In the genomic region with DNA sequence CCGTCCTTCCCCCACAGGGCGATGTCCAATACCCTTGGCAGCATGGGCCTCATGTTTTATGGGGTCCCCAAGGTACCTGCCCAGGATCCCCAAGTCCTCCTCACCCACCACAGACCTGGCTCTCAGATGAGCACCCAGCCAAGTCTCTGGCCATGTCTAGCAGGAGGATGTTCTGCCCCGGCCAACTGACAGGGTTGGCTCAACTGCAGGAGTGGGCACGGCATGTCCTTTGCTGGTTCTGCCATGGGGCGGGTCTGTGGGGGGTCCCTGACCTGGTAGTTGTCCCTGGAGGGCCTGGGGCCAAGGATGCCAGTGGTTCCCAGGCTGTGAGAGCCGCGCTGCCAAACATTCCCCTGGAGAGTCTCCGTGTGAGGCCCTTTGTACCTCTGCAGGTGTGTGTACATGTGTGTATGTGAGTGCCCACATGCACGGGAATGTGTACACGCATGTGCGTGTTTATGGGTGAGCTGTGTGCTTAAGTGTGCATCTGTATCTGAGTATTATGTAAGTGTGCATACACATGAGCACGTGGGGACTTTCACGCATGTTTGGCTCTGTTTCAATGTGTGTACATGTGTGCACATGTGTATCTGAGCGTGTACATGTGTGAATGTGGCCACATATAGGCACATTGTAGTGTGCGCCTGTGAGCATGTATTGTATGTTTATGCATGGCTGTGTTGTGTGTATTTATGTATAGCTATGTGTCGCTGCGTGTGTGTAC, we compare ENCODE assay signal across 20 cellular contexts.
DNase-seq lines count a peak whose midpoint lies in the region; ATAC-seq and TF ChIP-seq lines count a peak whose summit lies in the region.
"Had no signal": no experiment of that assay in that cellular context is flagged by ENCODE, and none has a peak within 500 bp of the region (broad histone marks: within the 10 kb centered on the region; RNA-seq: fewer than 3 reads in every experiment).

No MANE protein-coding gene starts in this region.

- H3K27me3 ChIP-seq in right lobe of liver (no peaks in the 10 kb centered on the region), suprapubic skin (peaks cover 28% of the 10 kb centered on the region)

- peaks cover 12% of the 10 kb centered on the region for H3K4me1 Mint-ChIP-seq in chondrocyte (ENCODE audit: low read depth)
- H3K4me1 Mint-ChIP-seq in activated CD4-positive, alpha-beta memory T cell treated with anti-CD3 and anti-CD28 coated beads, Interleukin-2, amount 10 ng/mL, durations not matched to agents 7 days and 5 days, result peaks cover 25% of the 10 kb centered on the region

- no peak overlapping the region for H3K27ac Mint-ChIP-seq in chondrocyte (ENCODE audit: unreplicated experiment)
- no peak overlapping the region for H3K27ac Mint-ChIP-seq in activated CD4-positive, alpha-beta memory T cell treated with anti-CD3 and anti-CD28 coated beads, Interleukin-2, amount 10 ng/mL, durations not matched to agents 7 days and 5 days
- H3K27ac Mint-ChIP-seq: IgD-negative memory B cell, memory B cell, naive B cell had no signal

- H3K36me3 Mint-ChIP-seq in chondrocyte (ENCODE audit: low read depth), result no peaks in the 10 kb centered on the region
- no peaks in the 10 kb centered on the region for H3K36me3 Mint-ChIP-seq in activated CD4-positive, alpha-beta memory T cell treated with anti-CD3 and anti-CD28 coated beads, Interleukin-2, amount 10 ng/mL, durations not matched to agents 7 days and 5 days (ENCODE audit: low read depth)
- H3K36me3 Mint-ChIP-seq: IgD-negative memory B cell, naive B cell had no signal

- WGBS in right lobe of liver (ENCODE audit: insufficient coverage, low coverage, low lambda C conversion rate, missing lambda C conversion rate), result 67% methylated on average over 8 of the region's 17 CpGs
- 99% methylated on average over 10 of the region's 17 CpGs for WGBS in suprapubic skin

- POLR2A ChIA-PET in activated CD4-positive, alpha-beta memory T cell treated with anti-CD3 and anti-CD28 coated beads, Interleukin-2, amount 10 ng/mL, durations not matched to agents 7 days and 5 days (lab: Charles Lee), result no interaction called here

- no peak overlapping the region for H3K4me3 Mint-ChIP-seq in chondrocyte (ENCODE audit: unreplicated experiment)
- no peak overlapping the region for H3K4me3 Mint-ChIP-seq in activated CD4-positive, alpha-beta memory T cell treated with anti-CD3 and anti-CD28 coated beads, Interleukin-2, amount 10 ng/mL, durations not matched to agents 7 days and 5 days
- H3K4me3 Mint-ChIP-seq: IgD-negative memory B cell, memory B cell, naive B cell had no signal

- H3K9me3 ChIP-seq in right lobe of liver (no peaks in the 10 kb centered on the region), suprapubic skin (no peaks in the 10 kb centered on the region)
- H3K9me3 ChIP-seq: esophagus muscularis mucosa had no signal

- no peak for TF ChIP-seq EP300 in suprapubic skin (IDR thresholded peaks at IDR 0.05)

- H3K27ac ChIP-seq in right lobe of liver (no peak overlapping the region), suprapubic skin (no peak overlapping the region)
- H3K27ac ChIP-seq: C4-2B, esophagus muscularis mucosa, HL-60, SK-N-MC had no signal

- no peak for TF ChIP-seq CTCF in chondrocyte (IDR thresholded peaks at IDR 0.05)
- no peak for TF ChIP-seq CTCF in right lobe of liver (IDR thresholded peaks at IDR 0.05)
- TF ChIP-seq CTCF in suprapubic skin (IDR thresholded peaks at IDR 0.05), result no peak

- H3K4me1 ChIP-seq in right lobe of liver (peaks cover 0 to 5% (median 0%) of the 10 kb centered on the region in 4 donors), suprapubic skin (peaks cover 26% of the 10 kb centered on the region)

- ATAC-seq in right lobe of liver, result no peak

- H3K36me3 ChIP-seq in right lobe of liver (no peaks in the 10 kb centered on the region), suprapubic skin (no peaks in the 10 kb centered on the region)

- intact Hi-C loops in right lobe of liver (cut with DNase I), result loop anchor here (2.0 to 5.0 kb wide), 2 partner anchors 101 to 357 kb away; a partner anchor contains a TSS

- peak; percentile 56 for DNase-seq in activated effector memory CD4-positive, alpha-beta T cell treated with anti-CD3 and anti-CD28 coated beads, Interleukin-2, amount 50 U/mL, for 16 hours
- DNase-seq in activated effector memory CD4-positive, alpha-beta T cell treated with Interleukin-2 at 50 U/mL for 16 hours, result no peak
- peak; percentile 81 for DNase-seq in chondrocyte (ENCODE audit: low spot score)
- DNase-seq in right lobe of liver, result peak; percentile 15 to 48 (median 39)
- peak; percentile 50 to 69 for DNase-seq in suprapubic skin (ENCODE audit: low spot score in 2 of 2)
- DNase-seq in activated CD4-positive, alpha-beta memory T cell treated with anti-CD3 and anti-CD28 coated beads, Interleukin-2, amount 10 ng/mL, durations not matched to agents 7 days and 5 days, result no peak
- DNase-seq in cerebellum (ENCODE audit: low spot score), result no peak
- DNase-seq in inferior parietal cortex (ENCODE audit: extremely low spot score), result no peak
- DNase-seq: activated CD4-positive, alpha-beta T cell treated with anti-CD3 and anti-CD28 coated beads, Interleukin-2, amount 50 U/mL, for 1 hour; activated gamma-delta T cell treated with Interleukin-2 at 50 U/mL for 16 hours; anterior cingulate cortex; effector CD4-positive, alpha-beta T cell; naive B cell; NCI-H510A had no signal

- TF ChIP-seq POLR2A in right lobe of liver (IDR thresholded peaks at IDR 0.05) (no peak), suprapubic skin (IDR thresholded peaks at IDR 0.05) (no peak)

- no peaks in the 10 kb centered on the region for H3K9me3 Mint-ChIP-seq in chondrocyte (ENCODE audit: low read depth)
- H3K9me3 Mint-ChIP-seq in activated CD4-positive, alpha-beta memory T cell treated with anti-CD3 and anti-CD28 coated beads, Interleukin-2, amount 10 ng/mL, durations not matched to agents 7 days and 5 days, result no peaks in the 10 kb centered on the region
- H3K9me3 Mint-ChIP-seq: IgD-negative memory B cell, memory B cell, naive B cell had no signal

- CTCF ChIA-PET in activated CD4-positive, alpha-beta memory T cell treated with anti-CD3 and anti-CD28 coated beads, Interleukin-2, amount 10 ng/mL, durations not matched to agents 7 days and 5 days (lab: Charles Lee), result interaction anchor here (0.9 to 6.4 kb wide), 9 partner anchors 63 to 358 kb away, joined by 3 to 216 read pairs (median 4); a partner anchor contains a TSS

- peaks cover 26% of the 10 kb centered on the region for H3K27me3 Mint-ChIP-seq in chondrocyte (ENCODE audit: low read depth)
- H3K27me3 Mint-ChIP-seq in activated CD4-positive, alpha-beta memory T cell treated with anti-CD3 and anti-CD28 coated beads, Interleukin-2, amount 10 ng/mL, durations not matched to agents 7 days and 5 days, result no peaks in the 10 kb centered on the region
- H3K27me3 Mint-ChIP-seq: memory B cell had no signal

- no peak overlapping the region for H3K4me3 ChIP-seq in right lobe of liver
- no peak overlapping the region for H3K4me3 ChIP-seq in suprapubic skin
- H3K4me3 ChIP-seq: esophagus muscularis mucosa, SK-N-MC had no signal

Comparison
In these comparisons a context has a peak if more than half of its experiments do, and no peak if none do; other contexts are left out.
1. DNase-seq: peak in activated effector memory CD4-positive, alpha-beta T cell treated with anti-CD3 and anti-CD28 coated beads, Interleukin-2, amount 50 U/mL, for 16 hours (single experiment), chondrocyte (single experiment), right lobe of liver (3 of 3) and suprapubic skin (2 of 2); none in activated effector memory CD4-positive, alpha-beta T cell treated with Interleukin-2 at 50 U/mL for 16 hours (single experiment), activated CD4-positive, alpha-beta memory T cell treated with anti-CD3 and anti-CD28 coated beads, Interleukin-2, amount 10 ng/mL, durations not matched to agents 7 days and 5 days (single experiment), cerebellum (single experiment) and inferior parietal cortex (single experiment).